Comparison of ENCODE assay signal across 1 cellular context in the genomic region with DNA sequence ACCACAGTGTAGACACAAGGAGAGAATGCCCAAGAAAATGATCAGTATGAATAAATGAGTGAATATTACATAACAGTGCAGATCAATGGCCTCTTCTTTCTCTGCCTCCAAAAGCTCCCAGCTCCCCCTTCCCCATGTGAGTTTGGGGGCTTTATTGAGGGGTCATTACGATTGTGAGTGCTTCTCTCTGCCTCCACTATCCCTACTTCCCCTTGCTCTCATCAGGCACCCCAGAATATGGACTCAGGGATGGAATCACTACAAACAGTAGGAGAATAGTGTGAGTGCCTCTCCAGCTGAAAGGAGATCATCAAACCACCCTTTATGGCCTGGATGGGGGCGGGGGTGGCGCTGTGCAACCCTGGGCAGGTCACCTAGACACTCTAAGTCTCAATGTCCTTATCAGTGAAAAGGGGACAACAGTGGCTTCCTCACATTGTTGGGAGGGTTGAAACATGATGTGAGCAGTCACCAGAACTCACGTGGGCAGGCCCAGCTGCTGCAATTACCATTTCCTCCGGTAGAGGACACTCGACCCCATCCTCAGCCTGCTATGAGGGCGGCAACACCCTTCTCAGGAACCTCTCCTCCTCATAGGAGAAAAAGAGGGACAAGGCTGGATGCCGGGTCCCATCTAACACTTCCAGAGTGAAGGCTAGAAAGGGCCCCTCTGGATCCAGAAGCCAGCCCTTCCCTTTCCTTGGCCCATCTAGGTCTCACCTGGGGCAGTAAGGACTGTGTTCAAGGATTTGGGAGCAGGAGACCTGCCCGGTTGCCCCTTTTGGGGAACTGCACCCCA.
A peak's percentile ranks its signal among the peaks of the same experiment; 100 is the strongest.
TF ChIP-seq lines count a peak whose summit lies in the region.

No MANE protein-coding gene starts in this region.

TF ChIP-seq in K562, 482 proteins besides CTCF, POLR2A, EP300 and RAD21 (continued from another document and continues in another):
- no peak for TF ChIP-seq ZNF76 (CRISPR knock-in tag; IDR thresholded peaks at IDR 0.05; ENCODE audit: borderline replicate concordance)
- peak; percentile 50; the same call in 1 of the 2 replicates for TF ChIP-seq JUN (IDR thresholded peaks at IDR 0.05; ENCODE audit: borderline replicate concordance, low read depth, low read length)
- no peak for TF ChIP-seq JUN (CRISPR knock-in tag; IDR thresholded peaks at IDR 0.05; ENCODE audit: borderline replicate concordance)
- no peak for TF ChIP-seq PHF20 (IDR thresholded peaks at IDR 0.05; ENCODE audit: partially characterized antibody)
- TF ChIP-seq, protein P1, sequence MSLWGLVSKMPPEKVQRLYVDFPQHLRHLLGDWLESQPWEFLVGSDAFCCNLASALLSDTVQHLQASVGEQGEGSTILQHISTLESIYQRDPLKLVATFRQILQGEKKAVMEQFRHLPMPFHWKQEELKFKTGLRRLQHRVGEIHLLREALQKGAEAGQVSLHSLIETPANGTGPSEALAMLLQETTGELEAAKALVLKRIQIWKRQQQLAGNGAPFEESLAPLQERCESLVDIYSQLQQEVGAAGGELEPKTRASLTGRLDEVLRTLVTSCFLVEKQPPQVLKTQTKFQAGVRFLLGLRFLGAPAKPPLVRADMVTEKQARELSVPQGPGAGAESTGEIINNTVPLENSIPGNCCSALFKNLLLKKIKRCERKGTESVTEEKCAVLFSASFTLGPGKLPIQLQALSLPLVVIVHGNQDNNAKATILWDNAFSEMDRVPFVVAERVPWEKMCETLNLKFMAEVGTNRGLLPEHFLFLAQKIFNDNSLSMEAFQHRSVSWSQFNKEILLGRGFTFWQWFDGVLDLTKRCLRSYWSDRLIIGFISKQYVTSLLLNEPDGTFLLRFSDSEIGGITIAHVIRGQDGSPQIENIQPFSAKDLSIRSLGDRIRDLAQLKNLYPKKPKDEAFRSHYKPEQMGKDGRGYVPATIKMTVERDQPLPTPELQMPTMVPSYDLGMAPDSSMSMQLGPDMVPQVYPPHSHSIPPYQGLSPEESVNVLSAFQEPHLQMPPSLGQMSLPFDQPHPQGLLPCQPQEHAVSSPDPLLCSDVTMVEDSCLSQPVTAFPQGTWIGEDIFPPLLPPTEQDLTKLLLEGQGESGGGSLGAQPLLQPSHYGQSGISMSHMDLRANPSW (CRISPR knock-in tag; IDR thresholded peaks at IDR 0.05) = no peak
- no peak for TF ChIP-seq ARHGAP35 (IDR thresholded peaks at IDR 0.05; ENCODE audit: partially characterized antibody)
- peak; percentile 78 for TF ChIP-seq ZFP36 (IDR thresholded peaks at IDR 0.05; ENCODE audit: low read depth, low read length, partially characterized antibody)
- TF ChIP-seq, protein P2, sequence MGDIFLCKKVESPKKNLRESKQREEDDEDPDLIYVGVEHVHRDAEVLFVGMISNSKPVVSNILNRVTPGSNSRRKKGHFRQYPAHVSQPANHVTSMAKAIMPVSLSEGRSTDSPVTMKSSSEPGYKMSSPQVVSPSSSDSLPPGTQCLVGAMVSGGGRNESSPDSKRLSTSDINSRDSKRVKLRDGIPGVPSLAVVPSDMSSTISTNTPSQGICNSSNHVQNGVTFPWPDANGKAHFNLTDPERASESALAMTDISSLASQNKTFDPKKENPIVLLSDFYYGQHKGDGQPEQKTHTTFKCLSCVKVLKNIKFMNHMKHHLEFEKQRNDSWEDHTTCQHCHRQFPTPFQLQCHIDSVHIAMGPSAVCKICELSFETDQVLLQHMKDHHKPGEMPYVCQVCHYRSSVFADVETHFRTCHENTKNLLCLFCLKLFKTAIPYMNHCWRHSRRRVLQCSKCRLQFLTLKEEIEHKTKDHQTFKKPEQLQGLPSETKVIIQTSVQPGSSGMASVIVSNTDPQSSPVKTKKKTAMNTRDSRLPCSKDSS (IDR thresholded peaks at IDR 0.05; ENCODE audit: low read depth, partially characterized antibody) = no peak
- no peak for TF ChIP-seq EZH2 (IDR thresholded peaks at IDR 0.05; ENCODE audit: borderline replicate concordance, low read depth, low read length)
- TF ChIP-seq, protein P3, sequence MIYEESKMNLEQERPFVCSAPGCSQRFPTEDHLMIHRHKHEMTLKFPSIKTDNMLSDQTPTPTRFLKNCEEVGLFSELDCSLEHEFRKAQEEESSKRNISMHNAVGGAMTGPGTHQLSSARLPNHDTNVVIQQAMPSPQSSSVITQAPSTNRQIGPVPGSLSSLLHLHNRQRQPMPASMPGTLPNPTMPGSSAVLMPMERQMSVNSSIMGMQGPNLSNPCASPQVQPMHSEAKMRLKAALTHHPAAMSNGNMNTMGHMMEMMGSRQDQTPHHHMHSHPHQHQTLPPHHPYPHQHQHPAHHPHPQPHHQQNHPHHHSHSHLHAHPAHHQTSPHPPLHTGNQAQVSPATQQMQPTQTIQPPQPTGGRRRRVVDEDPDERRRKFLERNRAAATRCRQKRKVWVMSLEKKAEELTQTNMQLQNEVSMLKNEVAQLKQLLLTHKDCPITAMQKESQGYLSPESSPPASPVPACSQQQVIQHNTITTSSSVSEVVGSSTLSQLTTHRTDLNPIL (CRISPR knock-in tag; IDR thresholded peaks at IDR 0.05) = no peak
- no peak for TF ChIP-seq ZC3H4 (CRISPR knock-in tag; IDR thresholded peaks at IDR 0.05; ENCODE audit: borderline replicate concordance)
- TF ChIP-seq, protein P4, sequence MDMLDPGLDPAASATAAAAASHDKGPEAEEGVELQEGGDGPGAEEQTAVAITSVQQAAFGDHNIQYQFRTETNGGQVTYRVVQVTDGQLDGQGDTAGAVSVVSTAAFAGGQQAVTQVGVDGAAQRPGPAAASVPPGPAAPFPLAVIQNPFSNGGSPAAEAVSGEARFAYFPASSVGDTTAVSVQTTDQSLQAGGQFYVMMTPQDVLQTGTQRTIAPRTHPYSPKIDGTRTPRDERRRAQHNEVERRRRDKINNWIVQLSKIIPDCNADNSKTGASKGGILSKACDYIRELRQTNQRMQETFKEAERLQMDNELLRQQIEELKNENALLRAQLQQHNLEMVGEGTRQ (CRISPR knock-in tag; IDR thresholded peaks at IDR 0.05) = peak; percentile 81
- no peak for TF ChIP-seq ZNF232 (CRISPR knock-in tag; IDR thresholded peaks at IDR 0.05)
- TF ChIP-seq ZBTB17 (CRISPR knock-in tag; IDR thresholded peaks at IDR 0.05) = no peak
- no peak; the same call in 1 of the 2 replicates for TF ChIP-seq LEF1 (IDR thresholded peaks at IDR 0.05)
- TF ChIP-seq SAP30 (IDR thresholded peaks at IDR 0.05; ENCODE audit: borderline replicate concordance, insufficient read depth, low read depth, low read length, poor library complexity, severe bottlenecking) = no peak
- TF ChIP-seq TARDBP (IDR thresholded peaks at IDR 0.05) = 0 out of 2 replicates have a peak, but pooled peaks have one; percentile 36
- TF ChIP-seq NCOA2 (IDR thresholded peaks at IDR 0.05; ENCODE audit: partially characterized antibody in 2 of 2) = no peak
- TF ChIP-seq CHCHD3 (CRISPR knock-in tag; IDR thresholded peaks at IDR 0.05) = no peak
- peak; percentile 57 for TF ChIP-seq EP400 (IDR thresholded peaks at IDR 0.05)
- TF ChIP-seq, protein P5, sequence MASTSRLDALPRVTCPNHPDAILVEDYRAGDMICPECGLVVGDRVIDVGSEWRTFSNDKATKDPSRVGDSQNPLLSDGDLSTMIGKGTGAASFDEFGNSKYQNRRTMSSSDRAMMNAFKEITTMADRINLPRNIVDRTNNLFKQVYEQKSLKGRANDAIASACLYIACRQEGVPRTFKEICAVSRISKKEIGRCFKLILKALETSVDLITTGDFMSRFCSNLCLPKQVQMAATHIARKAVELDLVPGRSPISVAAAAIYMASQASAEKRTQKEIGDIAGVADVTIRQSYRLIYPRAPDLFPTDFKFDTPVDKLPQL (IDR thresholded peaks at IDR 0.05; ENCODE audit: extremely low read depth, insufficient read length) = no peak
- TF ChIP-seq ZNF23 (CRISPR knock-in tag; IDR thresholded peaks at IDR 0.05) = no peak
- no peak for TF ChIP-seq ZNF785 (CRISPR knock-in tag; IDR thresholded peaks at IDR 0.05)
- TF ChIP-seq, protein P6, sequence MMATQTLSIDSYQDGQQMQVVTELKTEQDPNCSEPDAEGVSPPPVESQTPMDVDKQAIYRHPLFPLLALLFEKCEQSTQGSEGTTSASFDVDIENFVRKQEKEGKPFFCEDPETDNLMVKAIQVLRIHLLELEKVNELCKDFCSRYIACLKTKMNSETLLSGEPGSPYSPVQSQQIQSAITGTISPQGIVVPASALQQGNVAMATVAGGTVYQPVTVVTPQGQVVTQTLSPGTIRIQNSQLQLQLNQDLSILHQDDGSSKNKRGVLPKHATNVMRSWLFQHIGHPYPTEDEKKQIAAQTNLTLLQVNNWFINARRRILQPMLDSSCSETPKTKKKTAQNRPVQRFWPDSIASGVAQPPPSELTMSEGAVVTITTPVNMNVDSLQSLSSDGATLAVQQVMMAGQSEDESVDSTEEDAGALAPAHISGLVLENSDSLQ (IDR thresholded peaks at IDR 0.05) = peak; percentile 27
- no peak for TF ChIP-seq ZC3H11A (IDR thresholded peaks at IDR 0.05; ENCODE audit: low read depth, low read length)
- TF ChIP-seq, protein P7, sequence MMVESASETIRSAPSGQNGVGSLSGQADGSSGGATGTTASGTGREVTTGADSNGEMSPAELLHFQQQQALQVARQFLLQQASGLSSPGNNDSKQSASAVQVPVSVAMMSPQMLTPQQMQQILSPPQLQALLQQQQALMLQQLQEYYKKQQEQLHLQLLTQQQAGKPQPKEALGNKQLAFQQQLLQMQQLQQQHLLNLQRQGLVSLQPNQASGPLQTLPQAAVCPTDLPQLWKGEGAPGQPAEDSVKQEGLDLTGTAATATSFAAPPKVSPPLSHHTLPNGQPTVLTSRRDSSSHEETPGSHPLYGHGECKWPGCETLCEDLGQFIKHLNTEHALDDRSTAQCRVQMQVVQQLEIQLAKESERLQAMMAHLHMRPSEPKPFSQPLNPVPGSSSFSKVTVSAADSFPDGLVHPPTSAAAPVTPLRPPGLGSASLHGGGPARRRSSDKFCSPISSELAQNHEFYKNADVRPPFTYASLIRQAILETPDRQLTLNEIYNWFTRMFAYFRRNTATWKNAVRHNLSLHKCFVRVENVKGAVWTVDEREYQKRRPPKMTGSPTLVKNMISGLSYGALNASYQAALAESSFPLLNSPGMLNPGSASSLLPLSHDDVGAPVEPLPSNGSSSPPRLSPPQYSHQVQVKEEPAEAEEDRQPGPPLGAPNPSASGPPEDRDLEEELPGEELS (CRISPR knock-in tag; IDR thresholded peaks at IDR 0.05; ENCODE audit: borderline replicate concordance) = no peak
- TF ChIP-seq E2F3 (CRISPR knock-in tag; IDR thresholded peaks at IDR 0.05) = 0 out of 2 replicates have a peak, but pooled peaks have one; percentile 5
- no peak for TF ChIP-seq U2AF1 (optimal IDR thresholded peaks at IDR 0.05; ENCODE audit: low read depth, low read length)
- TF ChIP-seq, protein P8, sequence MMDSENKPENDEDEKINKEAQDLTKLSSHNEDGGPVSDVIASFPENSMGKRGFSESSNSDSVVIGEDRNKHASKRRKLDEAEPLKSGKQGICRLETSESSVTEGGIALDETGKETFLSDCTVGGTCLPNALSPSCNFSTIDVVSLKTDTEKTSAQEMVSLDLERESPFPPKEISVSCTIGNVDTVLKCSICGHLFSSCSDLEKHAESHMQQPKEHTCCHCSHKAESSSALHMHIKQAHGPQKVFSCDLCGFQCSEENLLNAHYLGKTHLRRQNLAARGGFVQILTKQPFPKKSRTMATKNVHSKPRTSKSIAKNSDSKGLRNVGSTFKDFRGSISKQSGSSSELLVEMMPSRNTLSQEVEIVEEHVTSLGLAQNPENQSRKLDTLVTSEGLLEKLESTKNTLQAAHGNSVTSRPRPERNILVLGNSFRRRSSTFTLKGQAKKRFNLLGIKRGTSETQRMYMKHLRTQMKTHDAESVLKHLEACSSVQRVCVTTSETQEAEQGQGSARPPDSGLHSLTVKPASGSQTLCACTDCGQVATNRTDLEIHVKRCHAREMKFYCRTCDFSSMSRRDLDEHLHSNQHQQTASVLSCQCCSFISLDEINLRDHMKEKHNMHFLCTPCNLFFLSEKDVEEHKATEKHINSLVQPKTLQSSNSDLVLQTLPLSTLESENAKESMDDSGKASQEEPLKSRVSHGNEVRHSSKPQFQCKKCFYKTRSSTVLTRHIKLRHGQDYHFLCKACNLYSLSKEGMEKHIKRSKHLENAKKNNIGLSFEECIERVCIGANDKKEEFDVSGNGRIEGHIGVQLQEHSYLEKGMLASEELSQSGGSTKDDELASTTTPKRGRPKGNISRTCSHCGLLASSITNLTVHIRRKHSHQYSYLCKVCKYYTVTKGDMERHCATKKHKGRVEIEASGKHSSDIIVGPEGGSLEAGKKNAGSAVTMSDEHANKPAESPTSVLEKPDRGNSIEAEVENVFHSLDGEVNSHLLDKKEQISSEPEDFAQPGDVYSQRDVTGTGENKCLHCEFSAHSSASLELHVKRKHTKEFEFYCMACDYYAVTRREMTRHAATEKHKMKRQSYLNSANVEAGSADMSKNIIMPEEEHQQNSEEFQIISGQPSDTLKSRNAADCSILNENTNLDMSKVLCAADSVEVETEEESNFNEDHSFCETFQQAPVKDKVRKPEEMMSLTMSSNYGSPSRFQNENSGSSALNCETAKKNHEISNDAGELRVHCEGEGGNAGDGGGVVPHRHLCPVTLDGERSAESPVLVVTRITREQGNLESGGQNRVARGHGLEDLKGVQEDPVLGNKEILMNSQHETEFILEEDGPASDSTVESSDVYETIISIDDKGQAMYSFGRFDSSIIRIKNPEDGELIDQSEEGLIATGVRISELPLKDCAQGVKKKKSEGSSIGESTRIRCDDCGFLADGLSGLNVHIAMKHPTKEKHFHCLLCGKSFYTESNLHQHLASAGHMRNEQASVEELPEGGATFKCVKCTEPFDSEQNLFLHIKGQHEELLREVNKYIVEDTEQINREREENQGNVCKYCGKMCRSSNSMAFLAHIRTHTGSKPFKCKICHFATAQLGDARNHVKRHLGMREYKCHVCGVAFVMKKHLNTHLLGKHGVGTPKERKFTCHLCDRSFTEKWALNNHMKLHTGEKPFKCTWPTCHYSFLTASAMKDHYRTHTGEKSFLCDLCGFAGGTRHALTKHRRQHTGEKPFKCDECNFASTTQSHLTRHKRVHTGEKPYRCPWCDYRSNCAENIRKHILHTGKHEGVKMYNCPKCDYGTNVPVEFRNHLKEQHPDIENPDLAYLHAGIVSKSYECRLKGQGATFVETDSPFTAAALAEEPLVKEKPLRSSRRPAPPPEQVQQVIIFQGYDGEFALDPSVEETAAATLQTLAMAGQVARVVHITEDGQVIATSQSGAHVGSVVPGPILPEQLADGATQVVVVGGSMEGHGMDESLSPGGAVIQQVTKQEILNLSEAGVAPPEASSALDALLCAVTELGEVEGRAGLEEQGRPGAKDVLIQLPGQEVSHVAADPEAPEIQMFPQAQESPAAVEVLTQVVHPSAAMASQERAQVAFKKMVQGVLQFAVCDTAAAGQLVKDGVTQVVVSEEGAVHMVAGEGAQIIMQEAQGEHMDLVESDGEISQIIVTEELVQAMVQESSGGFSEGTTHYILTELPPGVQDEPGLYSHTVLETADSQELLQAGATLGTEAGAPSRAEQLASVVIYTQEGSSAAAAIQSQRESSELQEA (IDR thresholded peaks at IDR 0.05; ENCODE audit: low read depth) = no peak
